In the genomic region with DNA sequence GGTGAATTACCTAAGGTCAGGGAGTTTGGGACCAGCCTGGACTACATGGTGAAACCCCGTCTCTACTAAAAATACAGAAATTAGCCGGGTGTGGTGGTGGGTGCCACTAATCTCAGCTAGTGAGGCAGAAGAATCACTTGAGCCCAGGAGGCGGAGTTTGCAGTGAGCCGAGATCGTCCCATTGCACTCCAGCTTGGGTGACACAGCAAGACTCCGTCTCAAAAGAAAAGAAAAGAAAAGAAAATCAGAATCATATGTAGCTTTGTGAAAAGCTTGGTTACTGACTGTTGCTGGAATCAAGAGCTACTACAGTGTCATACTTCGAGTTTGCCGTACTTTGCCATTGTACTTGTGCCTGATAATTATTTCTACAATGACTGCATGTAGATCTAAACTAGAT, we compare ENCODE assay signal across 2 cellular contexts.
TF ChIP-seq lines count a peak whose summit lies in the region.

No MANE protein-coding gene starts in this region.

TF ChIP-seq in GM23338, 12 proteins besides CTCF, POLR2A, EP300 and RAD21 (continued from another document):
- TF ChIP-seq, protein P1, sequence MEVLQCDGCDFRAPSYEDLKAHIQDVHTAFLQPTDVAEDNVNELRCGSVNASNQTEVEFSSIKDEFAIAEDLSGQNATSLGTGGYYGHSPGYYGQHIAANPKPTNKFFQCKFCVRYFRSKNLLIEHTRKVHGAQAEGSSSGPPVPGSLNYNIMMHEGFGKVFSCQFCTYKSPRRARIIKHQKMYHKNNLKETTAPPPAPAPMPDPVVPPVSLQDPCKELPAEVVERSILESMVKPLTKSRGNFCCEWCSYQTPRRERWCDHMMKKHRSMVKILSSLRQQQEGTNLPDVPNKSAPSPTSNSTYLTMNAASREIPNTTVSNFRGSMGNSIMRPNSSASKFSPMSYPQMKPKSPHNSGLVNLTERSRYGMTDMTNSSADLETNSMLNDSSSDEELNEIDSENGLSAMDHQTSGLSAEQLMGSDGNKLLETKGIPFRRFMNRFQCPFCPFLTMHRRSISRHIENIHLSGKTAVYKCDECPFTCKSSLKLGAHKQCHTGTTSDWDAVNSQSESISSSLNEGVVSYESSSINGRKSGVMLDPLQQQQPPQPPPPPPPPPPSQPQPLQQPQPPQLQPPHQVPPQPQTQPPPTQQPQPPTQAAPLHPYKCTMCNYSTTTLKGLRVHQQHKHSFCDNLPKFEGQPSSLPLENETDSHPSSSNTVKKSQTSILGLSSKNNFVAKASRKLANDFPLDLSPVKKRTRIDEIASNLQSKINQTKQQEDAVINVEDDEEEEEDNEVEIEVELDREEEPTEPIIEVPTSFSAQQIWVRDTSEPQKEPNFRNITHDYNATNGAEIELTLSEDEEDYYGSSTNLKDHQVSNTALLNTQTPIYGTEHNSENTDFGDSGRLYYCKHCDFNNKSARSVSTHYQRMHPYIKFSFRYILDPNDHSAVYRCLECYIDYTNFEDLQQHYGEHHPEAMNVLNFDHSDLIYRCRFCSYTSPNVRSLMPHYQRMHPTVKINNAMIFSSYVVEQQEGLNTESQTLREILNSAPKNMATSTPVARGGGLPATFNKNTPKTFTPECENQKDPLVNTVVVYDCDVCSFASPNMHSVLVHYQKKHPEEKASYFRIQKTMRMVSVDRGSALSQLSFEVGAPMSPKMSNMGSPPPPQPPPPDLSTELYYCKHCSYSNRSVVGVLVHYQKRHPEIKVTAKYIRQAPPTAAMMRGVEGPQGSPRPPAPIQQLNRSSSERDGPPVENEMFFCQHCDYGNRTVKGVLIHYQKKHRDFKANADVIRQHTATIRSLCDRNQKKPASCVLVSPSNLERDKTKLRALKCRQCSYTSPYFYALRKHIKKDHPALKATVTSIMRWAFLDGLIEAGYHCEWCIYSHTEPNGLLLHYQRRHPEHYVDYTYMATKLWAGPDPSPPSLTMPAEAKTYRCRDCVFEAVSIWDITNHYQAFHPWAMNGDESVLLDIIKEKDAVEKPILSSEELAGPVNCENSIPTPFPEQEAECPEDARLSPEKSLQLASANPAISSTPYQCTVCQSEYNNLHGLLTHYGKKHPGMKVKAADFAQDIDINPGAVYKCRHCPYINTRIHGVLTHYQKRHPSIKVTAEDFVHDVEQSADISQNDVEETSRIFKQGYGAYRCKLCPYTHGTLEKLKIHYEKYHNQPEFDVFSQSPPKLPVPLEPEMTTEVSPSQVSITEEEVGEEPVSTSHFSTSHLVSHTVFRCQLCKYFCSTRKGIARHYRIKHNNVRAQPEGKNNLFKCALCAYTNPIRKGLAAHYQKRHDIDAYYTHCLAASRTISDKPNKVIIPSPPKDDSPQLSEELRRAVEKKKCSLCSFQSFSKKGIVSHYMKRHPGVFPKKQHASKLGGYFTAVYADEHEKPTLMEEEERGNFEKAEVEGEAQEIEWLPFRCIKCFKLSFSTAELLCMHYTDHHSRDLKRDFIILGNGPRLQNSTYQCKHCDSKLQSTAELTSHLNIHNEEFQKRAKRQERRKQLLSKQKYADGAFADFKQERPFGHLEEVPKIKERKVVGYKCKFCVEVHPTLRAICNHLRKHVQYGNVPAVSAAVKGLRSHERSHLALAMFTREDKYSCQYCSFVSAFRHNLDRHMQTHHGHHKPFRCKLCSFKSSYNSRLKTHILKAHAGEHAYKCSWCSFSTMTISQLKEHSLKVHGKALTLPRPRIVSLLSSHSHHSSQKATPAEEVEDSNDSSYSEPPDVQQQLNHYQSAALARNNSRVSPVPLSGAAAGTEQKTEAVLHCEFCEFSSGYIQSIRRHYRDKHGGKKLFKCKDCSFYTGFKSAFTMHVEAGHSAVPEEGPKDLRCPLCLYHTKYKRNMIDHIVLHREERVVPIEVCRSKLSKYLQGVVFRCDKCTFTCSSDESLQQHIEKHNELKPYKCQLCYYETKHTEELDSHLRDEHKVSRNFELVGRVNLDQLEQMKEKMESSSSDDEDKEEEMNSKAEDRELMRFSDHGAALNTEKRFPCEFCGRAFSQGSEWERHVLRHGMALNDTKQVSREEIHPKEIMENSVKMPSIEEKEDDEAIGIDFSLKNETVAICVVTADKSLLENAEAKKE (CRISPR knock-in tag; IDR thresholded peaks at IDR 0.05) = no peak
- TF ChIP-seq ZNF114 (CRISPR knock-in tag; IDR thresholded peaks at IDR 0.05) (no peak), EZH2 (IDR thresholded peaks at IDR 0.05; ENCODE audit: low read depth, unreplicated experiment) (no peak), CREB1 (CRISPR knock-in tag; IDR thresholded peaks at IDR 0.05; ENCODE audit: low read depth) (no peak)
- TF ChIP-seq, protein P2, sequence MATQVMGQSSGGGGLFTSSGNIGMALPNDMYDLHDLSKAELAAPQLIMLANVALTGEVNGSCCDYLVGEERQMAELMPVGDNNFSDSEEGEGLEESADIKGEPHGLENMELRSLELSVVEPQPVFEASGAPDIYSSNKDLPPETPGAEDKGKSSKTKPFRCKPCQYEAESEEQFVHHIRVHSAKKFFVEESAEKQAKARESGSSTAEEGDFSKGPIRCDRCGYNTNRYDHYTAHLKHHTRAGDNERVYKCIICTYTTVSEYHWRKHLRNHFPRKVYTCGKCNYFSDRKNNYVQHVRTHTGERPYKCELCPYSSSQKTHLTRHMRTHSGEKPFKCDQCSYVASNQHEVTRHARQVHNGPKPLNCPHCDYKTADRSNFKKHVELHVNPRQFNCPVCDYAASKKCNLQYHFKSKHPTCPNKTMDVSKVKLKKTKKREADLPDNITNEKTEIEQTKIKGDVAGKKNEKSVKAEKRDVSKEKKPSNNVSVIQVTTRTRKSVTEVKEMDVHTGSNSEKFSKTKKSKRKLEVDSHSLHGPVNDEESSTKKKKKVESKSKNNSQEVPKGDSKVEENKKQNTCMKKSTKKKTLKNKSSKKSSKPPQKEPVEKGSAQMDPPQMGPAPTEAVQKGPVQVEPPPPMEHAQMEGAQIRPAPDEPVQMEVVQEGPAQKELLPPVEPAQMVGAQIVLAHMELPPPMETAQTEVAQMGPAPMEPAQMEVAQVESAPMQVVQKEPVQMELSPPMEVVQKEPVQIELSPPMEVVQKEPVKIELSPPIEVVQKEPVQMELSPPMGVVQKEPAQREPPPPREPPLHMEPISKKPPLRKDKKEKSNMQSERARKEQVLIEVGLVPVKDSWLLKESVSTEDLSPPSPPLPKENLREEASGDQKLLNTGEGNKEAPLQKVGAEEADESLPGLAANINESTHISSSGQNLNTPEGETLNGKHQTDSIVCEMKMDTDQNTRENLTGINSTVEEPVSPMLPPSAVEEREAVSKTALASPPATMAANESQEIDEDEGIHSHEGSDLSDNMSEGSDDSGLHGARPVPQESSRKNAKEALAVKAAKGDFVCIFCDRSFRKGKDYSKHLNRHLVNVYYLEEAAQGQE (IDR thresholded peaks at IDR 0.05; ENCODE audit: unreplicated experiment) = no peak
- TF ChIP-seq, protein P3, sequence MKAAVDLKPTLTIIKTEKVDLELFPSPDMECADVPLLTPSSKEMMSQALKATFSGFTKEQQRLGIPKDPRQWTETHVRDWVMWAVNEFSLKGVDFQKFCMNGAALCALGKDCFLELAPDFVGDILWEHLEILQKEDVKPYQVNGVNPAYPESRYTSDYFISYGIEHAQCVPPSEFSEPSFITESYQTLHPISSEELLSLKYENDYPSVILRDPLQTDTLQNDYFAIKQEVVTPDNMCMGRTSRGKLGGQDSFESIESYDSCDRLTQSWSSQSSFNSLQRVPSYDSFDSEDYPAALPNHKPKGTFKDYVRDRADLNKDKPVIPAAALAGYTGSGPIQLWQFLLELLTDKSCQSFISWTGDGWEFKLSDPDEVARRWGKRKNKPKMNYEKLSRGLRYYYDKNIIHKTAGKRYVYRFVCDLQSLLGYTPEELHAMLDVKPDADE (IDR thresholded peaks at IDR 0.05) = no peak

TF ChIP-seq in K562, 482 proteins besides CTCF, POLR2A, EP300 and RAD21 (continued from another document and continues in another):
- TF ChIP-seq, protein P4, sequence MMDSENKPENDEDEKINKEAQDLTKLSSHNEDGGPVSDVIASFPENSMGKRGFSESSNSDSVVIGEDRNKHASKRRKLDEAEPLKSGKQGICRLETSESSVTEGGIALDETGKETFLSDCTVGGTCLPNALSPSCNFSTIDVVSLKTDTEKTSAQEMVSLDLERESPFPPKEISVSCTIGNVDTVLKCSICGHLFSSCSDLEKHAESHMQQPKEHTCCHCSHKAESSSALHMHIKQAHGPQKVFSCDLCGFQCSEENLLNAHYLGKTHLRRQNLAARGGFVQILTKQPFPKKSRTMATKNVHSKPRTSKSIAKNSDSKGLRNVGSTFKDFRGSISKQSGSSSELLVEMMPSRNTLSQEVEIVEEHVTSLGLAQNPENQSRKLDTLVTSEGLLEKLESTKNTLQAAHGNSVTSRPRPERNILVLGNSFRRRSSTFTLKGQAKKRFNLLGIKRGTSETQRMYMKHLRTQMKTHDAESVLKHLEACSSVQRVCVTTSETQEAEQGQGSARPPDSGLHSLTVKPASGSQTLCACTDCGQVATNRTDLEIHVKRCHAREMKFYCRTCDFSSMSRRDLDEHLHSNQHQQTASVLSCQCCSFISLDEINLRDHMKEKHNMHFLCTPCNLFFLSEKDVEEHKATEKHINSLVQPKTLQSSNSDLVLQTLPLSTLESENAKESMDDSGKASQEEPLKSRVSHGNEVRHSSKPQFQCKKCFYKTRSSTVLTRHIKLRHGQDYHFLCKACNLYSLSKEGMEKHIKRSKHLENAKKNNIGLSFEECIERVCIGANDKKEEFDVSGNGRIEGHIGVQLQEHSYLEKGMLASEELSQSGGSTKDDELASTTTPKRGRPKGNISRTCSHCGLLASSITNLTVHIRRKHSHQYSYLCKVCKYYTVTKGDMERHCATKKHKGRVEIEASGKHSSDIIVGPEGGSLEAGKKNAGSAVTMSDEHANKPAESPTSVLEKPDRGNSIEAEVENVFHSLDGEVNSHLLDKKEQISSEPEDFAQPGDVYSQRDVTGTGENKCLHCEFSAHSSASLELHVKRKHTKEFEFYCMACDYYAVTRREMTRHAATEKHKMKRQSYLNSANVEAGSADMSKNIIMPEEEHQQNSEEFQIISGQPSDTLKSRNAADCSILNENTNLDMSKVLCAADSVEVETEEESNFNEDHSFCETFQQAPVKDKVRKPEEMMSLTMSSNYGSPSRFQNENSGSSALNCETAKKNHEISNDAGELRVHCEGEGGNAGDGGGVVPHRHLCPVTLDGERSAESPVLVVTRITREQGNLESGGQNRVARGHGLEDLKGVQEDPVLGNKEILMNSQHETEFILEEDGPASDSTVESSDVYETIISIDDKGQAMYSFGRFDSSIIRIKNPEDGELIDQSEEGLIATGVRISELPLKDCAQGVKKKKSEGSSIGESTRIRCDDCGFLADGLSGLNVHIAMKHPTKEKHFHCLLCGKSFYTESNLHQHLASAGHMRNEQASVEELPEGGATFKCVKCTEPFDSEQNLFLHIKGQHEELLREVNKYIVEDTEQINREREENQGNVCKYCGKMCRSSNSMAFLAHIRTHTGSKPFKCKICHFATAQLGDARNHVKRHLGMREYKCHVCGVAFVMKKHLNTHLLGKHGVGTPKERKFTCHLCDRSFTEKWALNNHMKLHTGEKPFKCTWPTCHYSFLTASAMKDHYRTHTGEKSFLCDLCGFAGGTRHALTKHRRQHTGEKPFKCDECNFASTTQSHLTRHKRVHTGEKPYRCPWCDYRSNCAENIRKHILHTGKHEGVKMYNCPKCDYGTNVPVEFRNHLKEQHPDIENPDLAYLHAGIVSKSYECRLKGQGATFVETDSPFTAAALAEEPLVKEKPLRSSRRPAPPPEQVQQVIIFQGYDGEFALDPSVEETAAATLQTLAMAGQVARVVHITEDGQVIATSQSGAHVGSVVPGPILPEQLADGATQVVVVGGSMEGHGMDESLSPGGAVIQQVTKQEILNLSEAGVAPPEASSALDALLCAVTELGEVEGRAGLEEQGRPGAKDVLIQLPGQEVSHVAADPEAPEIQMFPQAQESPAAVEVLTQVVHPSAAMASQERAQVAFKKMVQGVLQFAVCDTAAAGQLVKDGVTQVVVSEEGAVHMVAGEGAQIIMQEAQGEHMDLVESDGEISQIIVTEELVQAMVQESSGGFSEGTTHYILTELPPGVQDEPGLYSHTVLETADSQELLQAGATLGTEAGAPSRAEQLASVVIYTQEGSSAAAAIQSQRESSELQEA (IDR thresholded peaks at IDR 0.05; ENCODE audit: low read depth) = no peak
- TF ChIP-seq, protein P5, sequence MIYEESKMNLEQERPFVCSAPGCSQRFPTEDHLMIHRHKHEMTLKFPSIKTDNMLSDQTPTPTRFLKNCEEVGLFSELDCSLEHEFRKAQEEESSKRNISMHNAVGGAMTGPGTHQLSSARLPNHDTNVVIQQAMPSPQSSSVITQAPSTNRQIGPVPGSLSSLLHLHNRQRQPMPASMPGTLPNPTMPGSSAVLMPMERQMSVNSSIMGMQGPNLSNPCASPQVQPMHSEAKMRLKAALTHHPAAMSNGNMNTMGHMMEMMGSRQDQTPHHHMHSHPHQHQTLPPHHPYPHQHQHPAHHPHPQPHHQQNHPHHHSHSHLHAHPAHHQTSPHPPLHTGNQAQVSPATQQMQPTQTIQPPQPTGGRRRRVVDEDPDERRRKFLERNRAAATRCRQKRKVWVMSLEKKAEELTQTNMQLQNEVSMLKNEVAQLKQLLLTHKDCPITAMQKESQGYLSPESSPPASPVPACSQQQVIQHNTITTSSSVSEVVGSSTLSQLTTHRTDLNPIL (CRISPR knock-in tag; IDR thresholded peaks at IDR 0.05) = no peak
- TF ChIP-seq, protein P6, sequence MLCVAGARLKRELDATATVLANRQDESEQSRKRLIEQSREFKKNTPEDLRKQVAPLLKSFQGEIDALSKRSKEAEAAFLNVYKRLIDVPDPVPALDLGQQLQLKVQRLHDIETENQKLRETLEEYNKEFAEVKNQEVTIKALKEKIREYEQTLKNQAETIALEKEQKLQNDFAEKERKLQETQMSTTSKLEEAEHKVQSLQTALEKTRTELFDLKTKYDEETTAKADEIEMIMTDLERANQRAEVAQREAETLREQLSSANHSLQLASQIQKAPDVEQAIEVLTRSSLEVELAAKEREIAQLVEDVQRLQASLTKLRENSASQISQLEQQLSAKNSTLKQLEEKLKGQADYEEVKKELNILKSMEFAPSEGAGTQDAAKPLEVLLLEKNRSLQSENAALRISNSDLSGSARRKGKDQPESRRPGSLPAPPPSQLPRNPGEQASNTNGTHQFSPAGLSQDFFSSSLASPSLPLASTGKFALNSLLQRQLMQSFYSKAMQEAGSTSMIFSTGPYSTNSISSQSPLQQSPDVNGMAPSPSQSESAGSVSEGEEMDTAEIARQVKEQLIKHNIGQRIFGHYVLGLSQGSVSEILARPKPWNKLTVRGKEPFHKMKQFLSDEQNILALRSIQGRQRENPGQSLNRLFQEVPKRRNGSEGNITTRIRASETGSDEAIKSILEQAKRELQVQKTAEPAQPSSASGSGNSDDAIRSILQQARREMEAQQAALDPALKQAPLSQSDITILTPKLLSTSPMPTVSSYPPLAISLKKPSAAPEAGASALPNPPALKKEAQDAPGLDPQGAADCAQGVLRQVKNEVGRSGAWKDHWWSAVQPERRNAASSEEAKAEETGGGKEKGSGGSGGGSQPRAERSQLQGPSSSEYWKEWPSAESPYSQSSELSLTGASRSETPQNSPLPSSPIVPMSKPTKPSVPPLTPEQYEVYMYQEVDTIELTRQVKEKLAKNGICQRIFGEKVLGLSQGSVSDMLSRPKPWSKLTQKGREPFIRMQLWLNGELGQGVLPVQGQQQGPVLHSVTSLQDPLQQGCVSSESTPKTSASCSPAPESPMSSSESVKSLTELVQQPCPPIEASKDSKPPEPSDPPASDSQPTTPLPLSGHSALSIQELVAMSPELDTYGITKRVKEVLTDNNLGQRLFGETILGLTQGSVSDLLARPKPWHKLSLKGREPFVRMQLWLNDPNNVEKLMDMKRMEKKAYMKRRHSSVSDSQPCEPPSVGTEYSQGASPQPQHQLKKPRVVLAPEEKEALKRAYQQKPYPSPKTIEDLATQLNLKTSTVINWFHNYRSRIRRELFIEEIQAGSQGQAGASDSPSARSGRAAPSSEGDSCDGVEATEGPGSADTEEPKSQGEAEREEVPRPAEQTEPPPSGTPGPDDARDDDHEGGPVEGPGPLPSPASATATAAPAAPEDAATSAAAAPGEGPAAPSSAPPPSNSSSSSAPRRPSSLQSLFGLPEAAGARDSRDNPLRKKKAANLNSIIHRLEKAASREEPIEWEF (CRISPR knock-in tag; IDR thresholded peaks at IDR 0.05) = no peak
- TF ChIP-seq RHOXF2B (CRISPR knock-in tag; conservative IDR thresholded peaks at IDR 0.05) = no peak
